ENCODE assay signal across 11 cellular contexts in the genomic region with DNA sequence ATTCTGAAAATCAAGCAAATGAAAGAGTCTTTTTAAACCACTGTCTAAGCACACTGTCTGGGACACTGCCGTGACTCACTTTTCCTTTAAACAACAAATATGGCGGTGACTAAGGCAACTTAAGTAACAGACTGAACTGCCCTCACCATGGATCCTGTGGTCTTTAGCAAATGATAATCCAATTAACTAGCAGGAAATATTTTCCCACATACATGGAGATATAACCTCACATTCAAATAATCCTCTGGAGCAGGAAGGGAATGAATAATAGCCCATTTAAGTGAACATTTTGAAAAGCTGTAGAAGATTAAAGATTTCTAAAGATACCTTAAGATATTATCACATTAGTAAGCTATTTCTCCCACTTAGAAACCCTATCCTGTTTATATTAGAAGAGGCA. TPM values are rescaled to one million over a fixed set of nuclear protein-coding genes. Genes with fewer than 3 reads are reported as not detected.
DNase-seq lines count a peak whose midpoint lies in the region; ATAC-seq, FAIRE-seq and TF ChIP-seq lines count a peak whose summit lies in the region.
"Had no signal": no experiment of that assay in that cellular context is flagged by ENCODE, and none has a peak within 500 bp of the region (broad histone marks: within the 10 kb centered on the region; RNA-seq: fewer than 3 reads in every experiment).

No MANE protein-coding gene starts in this region.

- no peak for ATAC-seq in psoas muscle
- ATAC-seq: activated T-cell treated with anti-CD3 and anti-CD28 coated beads, Interleukin-2, amount 50 U/mL, for 72 hours had no signal

- 90% methylated on average over 2 of the region's 2 CpGs for WGBS in tibial nerve, 2 donors
- 95 to 96% (median 96%) methylated on average over 2 of the region's 2 CpGs for WGBS in psoas muscle, 3 donors

- TF ChIP-seq CTCF in epithelial cell of esophagus (IDR thresholded peaks at IDR 0.05; ENCODE audit: insufficient read depth, low read depth, low read length, missing control alignments), result no peak
- no peak for TF ChIP-seq CTCF in osteoblast (IDR thresholded peaks at IDR 0.05; ENCODE audit: extremely low read depth, low read depth, low read length)
- TF ChIP-seq CTCF in tibial nerve (IDR thresholded peaks at IDR 0.05), result no peak
- TF ChIP-seq CTCF in psoas muscle (IDR thresholded peaks at IDR 0.05), result no peak

- DNase-seq in Caki2 (ENCODE audit: low read depth), result peak; percentile 53
- DNase-seq in RCC 7860 (ENCODE audit: low spot score), result peak; percentile 99
- peak; percentile 88 for DNase-seq in epithelial cell of esophagus (ENCODE audit: low read depth)
- peak; percentile 71 for DNase-seq in osteoblast (ENCODE audit: insufficient read length, low spot score, missing footprints)
- DNase-seq in G401 (ENCODE audit: low spot score), result no peak
- DNase-seq in NCI-H774 (lab: John Stamatoyannopoulos, UW), result no peak
- no peak for DNase-seq in tibial nerve (ENCODE audit: low spot score in 2 of 2)
- DNase-seq in psoas muscle, result no peak
- DNase-seq: activated B cell treated with CpG ODN at 0.5 μM for 24 hours; activated T-cell treated with anti-CD3 and anti-CD28 coated beads, Interleukin-2, amount 50 U/mL, for 72 hours had no signal

- H3K27ac ChIP-seq in osteoblast (ENCODE audit: low read depth, low read length), result peak overlapping the region; percentile 93
- no peak overlapping the region for H3K27ac ChIP-seq in tibial nerve
- no peak overlapping the region for H3K27ac ChIP-seq in psoas muscle

- intact Hi-C loops in psoas muscle (cut with DNase I), result no loop called here

- peak; percentile 95 for FAIRE-seq in RCC 7860 (lab: Jason Lieb, UNC)

- H3K4me2 ChIP-seq in osteoblast (ENCODE audit: insufficient read depth, low read length), result peak overlapping the region; percentile 43

- H2AFZ ChIP-seq in osteoblast (ENCODE audit: low read length), result no peak overlapping the region

- H4K20me1 ChIP-seq in osteoblast (ENCODE audit: insufficient read depth, low read length), result no peaks in the 10 kb centered on the region

- in situ Hi-C loops in Caki2 (cut with HindIII; ENCODE audit: low pct_unique_long_range_greater_than_20kb, low sequenced_read_pairs), result no loop called here
- in situ Hi-C loops in G401 (cut with HindIII; ENCODE audit: low sequenced_read_pairs), result no loop called here

- H3K79me2 ChIP-seq in osteoblast (ENCODE audit: insufficient read depth, low read length), result no peaks in the 10 kb centered on the region

- TF ChIP-seq POLR2A in tibial nerve (IDR thresholded peaks at IDR 0.05), result no peak

- no peaks in the 10 kb centered on the region for H3K36me3 ChIP-seq in osteoblast (ENCODE audit: insufficient read depth, low read length)
- H3K36me3 ChIP-seq in tibial nerve, result peaks cover 0 to 12% (median 0%) of the 10 kb centered on the region in 3 donors
- H3K36me3 ChIP-seq in psoas muscle (ENCODE audit: insufficient read depth in 1 of 2, low read depth in 1 of 2), result no peaks in the 10 kb centered on the region

- no peaks in the 10 kb centered on the region for H3K27me3 ChIP-seq in osteoblast (ENCODE audit: insufficient read depth, low read length)
- H3K27me3 ChIP-seq in tibial nerve, result no peaks in the 10 kb centered on the region
- H3K27me3 ChIP-seq in psoas muscle (ENCODE audit: insufficient read depth in 3 of 3, low read length in 2 of 3), result no peaks in the 10 kb centered on the region

- no peak for TF ChIP-seq EP300 in tibial nerve (IDR thresholded peaks at IDR 0.05)

- H3K4me1 ChIP-seq in osteoblast (ENCODE audit: insufficient read depth, low read length) (peaks cover 48% of the 10 kb centered on the region), tibial nerve (peaks cover 0 to 8% (median 0%) of the 10 kb centered on the region in 4 donors), psoas muscle (no peaks in the 10 kb centered on the region)

- no peak overlapping the region for H3K4me3 ChIP-seq in epithelial cell of esophagus (ENCODE audit: low read length)
- no peak overlapping the region for H3K4me3 ChIP-seq in osteoblast (ENCODE audit: insufficient read depth, low read length)
- no peak overlapping the region for H3K4me3 ChIP-seq in tibial nerve
- no peak overlapping the region for H3K4me3 ChIP-seq in psoas muscle
- H3K4me3 ChIP-seq: lung had no signal

- H3K9me3 ChIP-seq in osteoblast (ENCODE audit: low read depth, low read length) (no peaks in the 10 kb centered on the region), tibial nerve (no peaks in the 10 kb centered on the region), psoas muscle (no peaks in the 10 kb centered on the region)

RNA-seq across cellular contexts. Expression of a gene that starts 40.3 kb away (rescaled TPM):
- total RNA-seq in Caki2 (2014; rRNA removed; shearing (Covaris generic); ENCODE audit: low replicate concordance), result 1.5 TPM in 1 of 2 replicates, not detected in the other
- total RNA-seq in osteoblast (12.3 and 14.4 TPM in 2 replicates), tibial nerve (1 to 10 TPM; 1.7 to 9.0 (median 2.6) TPM), psoas muscle (1 to 10 TPM in 2 of 4 donors, under 1 TPM in 2; 0.34 to 3.6 (median 0.92) TPM)
- 0.58 and 2.1 TPM in 2 replicates for total RNA-seq in G401 (2014; rRNA removed; shearing (Covaris generic))
- polyA plus RNA-seq in psoas muscle, result 1 to 10 TPM in 1 of 3 donors, under 1 TPM in 2; 0.55 to 1.3 (median 0.82) TPM

Comparison
In these comparisons a context has a peak if more than half of its experiments do, and no peak if none do; other contexts are left out.
1. DNase-seq: peak in Caki2 (single experiment), RCC 7860 (single experiment), epithelial cell of esophagus (single experiment) and osteoblast (single experiment); none in G401 (single experiment), NCI-H774 (single experiment), tibial nerve (0 of 2) and psoas muscle (0 of 2).